ENCODE assay signal across 9 cellular contexts in the genomic region with DNA sequence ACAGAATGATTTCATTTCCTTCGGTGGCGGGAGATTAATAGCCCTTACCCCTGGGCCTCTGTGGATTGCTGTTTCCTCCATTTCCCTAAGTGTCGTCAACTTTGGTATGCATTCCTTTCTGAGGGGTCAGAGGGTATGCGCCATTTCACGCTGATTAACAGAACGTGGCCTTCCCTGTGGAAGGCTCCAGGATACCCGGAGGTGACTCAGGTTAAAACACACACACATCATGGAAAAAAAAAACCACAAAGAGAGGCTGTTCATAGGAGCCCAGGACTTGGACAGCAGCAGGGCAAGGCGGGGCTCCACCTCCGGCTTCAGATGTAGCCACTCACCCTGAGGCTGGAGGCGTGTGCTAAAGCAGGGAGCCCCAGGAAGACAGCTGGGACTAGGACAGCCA. TPM values are rescaled to one million over a fixed set of nuclear protein-coding genes. Genes with fewer than 3 reads are reported as not detected.
DNase-seq lines count a peak whose midpoint lies in the region; ATAC-seq and TF ChIP-seq lines count a peak whose summit lies in the region.
"Had no signal": no experiment of that assay in that cellular context is flagged by ENCODE, and none has a peak within 500 bp of the region (broad histone marks: within the 10 kb centered on the region; RNA-seq: fewer than 3 reads in every experiment).

No MANE protein-coding gene starts in this region.

- peaks cover 11% of the 10 kb centered on the region for H3K9me3 Mint-ChIP-seq in mesothelial cell of epicardium

- no peaks in the 10 kb centered on the region for H3K36me3 Mint-ChIP-seq in mesothelial cell of epicardium

- peak; percentile 48 for ATAC-seq in left ventricle myocardium superior
- ATAC-seq in GM21447 (IDR thresholded peaks at IDR 0.05; ENCODE audit: unreplicated experiment): no peak
- ATAC-seq in GM19467 (IDR thresholded peaks at IDR 0.05; ENCODE audit: unreplicated experiment): no peak

- intact Hi-C loops in left ventricle myocardium superior (cut with micrococcal nuclease): no loop called here

- H3K27me3 Mint-ChIP-seq in mesothelial cell of epicardium (ENCODE audit: low read depth): peaks cover 40% of the 10 kb centered on the region

- no peak for TF ChIP-seq CTCF in mesothelial cell of epicardium (IDR thresholded peaks at IDR 0.05; ENCODE audit: unreplicated experiment)

- DNase-seq in NCI-H2029 (lab: John Stamatoyannopoulos, UW) (peak; percentile 43), NCI-H2029 treated with DMSO at 0.1 percent for 48 hours (lab: John Stamatoyannopoulos, UW) (no peak), T1000 (lab: John Stamatoyannopoulos, UW) (peak; percentile 75), left ventricle myocardium superior (no peak), stromal cell of bone marrow (ENCODE audit: low read depth) (peak; percentile 80), mesothelial cell of epicardium (ENCODE audit: low spot score in 2 of 2, unreplicated experiment in 2 of 2) (no peak)
- DNase-seq: NCI-H526 treated with DMSO at 0.1 percent for 48 hours had no signal

- peaks cover 7% of the 10 kb centered on the region for H3K4me1 Mint-ChIP-seq in mesothelial cell of epicardium

- no peak overlapping the region for H3K4me3 Mint-ChIP-seq in mesothelial cell of epicardium

- no peak overlapping the region for H3K27ac Mint-ChIP-seq in mesothelial cell of epicardium

RNA-seq across cellular contexts. Expression of a gene that starts 51.9 kb away (rescaled TPM):
- total RNA-seq in left ventricle myocardium superior (1.8 TPM), mesothelial cell of epicardium (1.2 to 1.7 TPM (median 1.3 TPM) in 3 replicates)

Comparison
In these comparisons a context has a peak if more than half of its experiments do, and no peak if none do; other contexts are left out.
1. DNase-seq: peak in NCI-H2029 (single experiment), T1000 (single experiment) and stromal cell of bone marrow (single experiment); none in NCI-H2029 treated with DMSO at 0.1 percent for 48 hours (single experiment), left ventricle myocardium superior (single experiment) and mesothelial cell of epicardium (0 of 2).